ENCODE assay signal across 1 cellular context in the genomic region with DNA sequence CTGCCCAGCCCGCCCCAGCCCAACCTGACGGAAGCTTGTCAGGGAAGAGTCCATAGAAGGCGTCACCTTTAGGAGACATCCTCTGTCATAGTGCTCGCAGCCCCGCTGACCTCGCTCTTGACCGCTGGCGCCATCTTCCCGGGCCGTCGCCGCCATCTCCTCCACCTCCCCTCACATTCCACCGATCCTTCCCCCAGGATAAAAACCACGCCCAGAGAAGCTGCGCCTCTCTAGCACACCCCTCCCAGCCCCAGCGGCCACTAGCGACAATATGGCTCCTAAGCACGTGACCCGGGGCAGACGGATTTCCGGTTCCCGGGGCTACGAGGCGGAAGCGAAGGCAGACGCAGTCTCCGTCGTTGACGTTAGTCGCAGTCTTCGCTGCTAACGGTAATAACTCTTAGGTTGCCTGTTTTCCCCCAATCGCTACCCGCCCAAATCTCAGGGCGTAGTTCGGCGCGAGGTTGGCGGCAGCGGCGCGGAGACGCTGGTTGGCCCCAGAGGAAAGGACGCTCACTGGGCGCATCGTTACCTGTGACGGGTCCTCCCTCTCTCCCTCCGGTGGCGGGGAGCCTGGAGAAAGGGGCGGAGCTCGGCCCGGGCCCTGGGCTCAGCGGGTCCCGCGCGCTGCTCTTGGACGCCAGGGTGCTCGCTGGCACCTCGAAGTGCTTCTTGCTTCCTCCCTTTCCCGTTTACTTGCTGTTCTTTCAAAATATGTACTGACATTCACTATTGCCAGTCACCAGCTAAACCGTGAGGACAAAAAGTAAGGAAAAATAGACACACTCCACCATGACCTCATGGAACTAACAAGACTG.
TF ChIP-seq lines count a peak whose summit lies in the region.

A gene (minus strand): TSS at position 273 of the 818 bp plus-strand sequence. CDS start 117 bp downstream, at position 156.
A gene with protein sequence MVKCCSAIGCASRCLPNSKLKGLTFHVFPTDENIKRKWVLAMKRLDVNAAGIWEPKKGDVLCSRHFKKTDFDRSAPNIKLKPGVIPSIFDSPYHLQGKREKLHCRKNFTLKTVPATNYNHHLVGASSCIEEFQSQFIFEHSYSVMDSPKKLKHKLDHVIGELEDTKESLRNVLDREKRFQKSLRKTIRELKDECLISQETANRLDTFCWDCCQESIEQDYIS (plus strand): TSS at position 343 of the 818 bp plus-strand sequence. CDS start 980 bp downstream, outside the sequence.

TF ChIP-seq in K562, 482 proteins besides CTCF, POLR2A, EP300 and RAD21 (continued from another document and continues in another):
- TF ChIP-seq CCAR2 (IDR thresholded peaks at IDR 0.05; ENCODE audit: low read depth, low read length), result no peak
- no peak for TF ChIP-seq TCF7 (IDR thresholded peaks at IDR 0.05; ENCODE audit: borderline replicate concordance)
- TF ChIP-seq MED1 (CRISPR knock-in tag; IDR thresholded peaks at IDR 0.05; ENCODE audit: borderline replicate concordance), result no peak
- TF ChIP-seq ZNF174 (CRISPR knock-in tag; IDR thresholded peaks at IDR 0.05), result no peak
- TF ChIP-seq HSF4 (CRISPR knock-in tag; IDR thresholded peaks at IDR 0.05; ENCODE audit: borderline replicate concordance), result no peak
- peak; percentile 87 for TF ChIP-seq ESRRA (IDR thresholded peaks at IDR 0.05; ENCODE audit: borderline replicate concordance, low read depth)
- TF ChIP-seq, protein P1, sequence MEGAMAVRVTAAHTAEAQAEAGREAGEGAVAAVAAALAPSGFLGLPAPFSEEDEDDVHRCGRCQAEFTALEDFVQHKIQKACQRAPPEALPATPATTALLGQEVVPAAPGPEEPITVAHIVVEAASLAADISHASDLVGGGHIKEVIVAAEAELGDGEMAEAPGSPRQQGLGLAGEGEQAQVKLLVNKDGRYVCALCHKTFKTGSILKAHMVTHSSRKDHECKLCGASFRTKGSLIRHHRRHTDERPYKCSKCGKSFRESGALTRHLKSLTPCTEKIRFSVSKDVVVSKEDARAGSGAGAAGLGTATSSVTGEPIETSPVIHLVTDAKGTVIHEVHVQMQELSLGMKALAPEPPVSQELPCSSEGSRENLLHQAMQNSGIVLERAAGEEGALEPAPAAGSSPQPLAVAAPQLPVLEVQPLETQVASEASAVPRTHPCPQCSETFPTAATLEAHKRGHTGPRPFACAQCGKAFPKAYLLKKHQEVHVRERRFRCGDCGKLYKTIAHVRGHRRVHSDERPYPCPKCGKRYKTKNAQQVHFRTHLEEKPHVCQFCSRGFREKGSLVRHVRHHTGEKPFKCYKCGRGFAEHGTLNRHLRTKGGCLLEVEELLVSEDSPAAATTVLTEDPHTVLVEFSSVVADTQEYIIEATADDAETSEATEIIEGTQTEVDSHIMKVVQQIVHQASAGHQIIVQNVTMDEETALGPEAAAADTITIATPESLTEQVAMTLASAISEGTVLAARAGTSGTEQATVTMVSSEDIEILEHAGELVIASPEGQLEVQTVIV (CRISPR knock-in tag; IDR thresholded peaks at IDR 0.05; ENCODE audit: borderline replicate concordance), result no peak
- no peak for TF ChIP-seq GABPB2 (CRISPR knock-in tag; conservative IDR thresholded peaks at IDR 0.05)
- no peak for TF ChIP-seq SMARCB1 (IDR thresholded peaks at IDR 0.05; ENCODE audit: insufficient read length, low read depth)
- TF ChIP-seq BHLHE40 (IDR thresholded peaks at IDR 0.05; ENCODE audit: low read length), result peak; percentile 96
- TF ChIP-seq ZNF41 (CRISPR knock-in tag; conservative IDR thresholded peaks at IDR 0.05), result no peak
- TF ChIP-seq, protein P2, sequence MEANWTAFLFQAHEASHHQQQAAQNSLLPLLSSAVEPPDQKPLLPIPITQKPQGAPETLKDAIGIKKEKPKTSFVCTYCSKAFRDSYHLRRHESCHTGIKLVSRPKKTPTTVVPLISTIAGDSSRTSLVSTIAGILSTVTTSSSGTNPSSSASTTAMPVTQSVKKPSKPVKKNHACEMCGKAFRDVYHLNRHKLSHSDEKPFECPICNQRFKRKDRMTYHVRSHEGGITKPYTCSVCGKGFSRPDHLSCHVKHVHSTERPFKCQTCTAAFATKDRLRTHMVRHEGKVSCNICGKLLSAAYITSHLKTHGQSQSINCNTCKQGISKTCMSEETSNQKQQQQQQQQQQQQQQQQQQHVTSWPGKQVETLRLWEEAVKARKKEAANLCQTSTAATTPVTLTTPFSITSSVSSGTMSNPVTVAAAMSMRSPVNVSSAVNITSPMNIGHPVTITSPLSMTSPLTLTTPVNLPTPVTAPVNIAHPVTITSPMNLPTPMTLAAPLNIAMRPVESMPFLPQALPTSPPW (CRISPR knock-in tag; IDR thresholded peaks at IDR 0.05), result peak; percentile 71
- no peak for TF ChIP-seq XRCC4 (IDR thresholded peaks at IDR 0.05; ENCODE audit: extremely low read depth, insufficient read depth, insufficient read length)
- TF ChIP-seq NELFE (IDR thresholded peaks at IDR 0.05; ENCODE audit: insufficient read depth, insufficient read length), result no peak
- peak; percentile 98 for TF ChIP-seq GABPA (tag; conservative IDR thresholded peaks at IDR 0.05; ENCODE audit: low read depth)
- TF ChIP-seq CBX8 (IDR thresholded peaks at IDR 0.05; ENCODE audit: borderline replicate concordance, extremely low read depth, low read depth, low read length, poor library complexity, severe bottlenecking), result no peak
- 0 out of 2 replicates have a peak, but pooled peaks have one; percentile 14 for TF ChIP-seq TRIM28 (IDR thresholded peaks at IDR 0.05)
- TF ChIP-seq, protein P3, sequence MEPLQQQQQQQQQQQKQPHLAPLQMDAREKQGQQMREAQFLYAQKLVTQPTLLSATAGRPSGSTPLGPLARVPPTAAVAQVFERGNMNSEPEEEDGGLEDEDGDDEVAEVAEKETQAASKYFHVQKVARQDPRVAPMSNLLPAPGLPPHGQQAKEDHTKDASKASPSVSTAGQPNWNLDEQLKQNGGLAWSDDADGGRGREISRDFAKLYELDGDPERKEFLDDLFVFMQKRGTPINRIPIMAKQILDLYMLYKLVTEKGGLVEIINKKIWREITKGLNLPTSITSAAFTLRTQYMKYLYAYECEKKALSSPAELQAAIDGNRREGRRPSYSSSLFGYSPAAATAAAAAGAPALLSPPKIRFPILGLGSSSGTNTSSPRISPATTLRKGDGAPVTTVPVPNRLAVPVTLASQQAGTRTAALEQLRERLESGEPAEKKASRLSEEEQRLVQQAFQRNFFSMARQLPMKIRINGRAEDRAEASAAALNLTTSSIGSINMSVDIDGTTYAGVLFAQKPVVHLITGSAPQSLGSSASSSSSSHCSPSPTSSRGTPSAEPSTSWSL (CRISPR knock-in tag; IDR thresholded peaks at IDR 0.05; ENCODE audit: borderline replicate concordance), result no peak
- TF ChIP-seq KAT7 (CRISPR knock-in tag; IDR thresholded peaks at IDR 0.05; ENCODE audit: borderline replicate concordance), result no peak; the same call in 1 of the 2 replicates
- TF ChIP-seq MCM3 (IDR thresholded peaks at IDR 0.05), result no peak
- TF ChIP-seq ZNF436 (CRISPR knock-in tag; IDR thresholded peaks at IDR 0.05), result no peak
- TF ChIP-seq, protein P4, sequence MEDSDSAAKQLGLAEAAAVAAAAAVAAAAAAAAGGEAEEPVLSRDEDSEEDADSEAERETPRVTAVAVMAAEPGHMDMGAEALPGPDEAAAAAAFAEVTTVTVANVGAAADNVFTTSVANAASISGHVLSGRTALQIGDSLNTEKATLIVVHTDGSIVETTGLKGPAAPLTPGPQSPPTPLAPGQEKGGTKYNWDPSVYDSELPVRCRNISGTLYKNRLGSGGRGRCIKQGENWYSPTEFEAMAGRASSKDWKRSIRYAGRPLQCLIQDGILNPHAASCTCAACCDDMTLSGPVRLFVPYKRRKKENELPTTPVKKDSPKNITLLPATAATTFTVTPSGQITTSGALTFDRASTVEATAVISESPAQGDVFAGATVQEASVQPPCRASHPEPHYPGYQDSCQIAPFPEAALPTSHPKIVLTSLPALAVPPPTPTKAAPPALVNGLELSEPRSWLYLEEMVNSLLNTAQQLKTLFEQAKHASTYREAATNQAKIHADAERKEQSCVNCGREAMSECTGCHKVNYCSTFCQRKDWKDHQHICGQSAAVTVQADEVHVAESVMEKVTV (CRISPR knock-in tag; IDR thresholded peaks at IDR 0.05), result no peak
- peak; percentile 30; the same call in 1 of the 2 replicates for TF ChIP-seq ZZZ3 (IDR thresholded peaks at IDR 0.05)
- no peak for TF ChIP-seq PHF21A (IDR thresholded peaks at IDR 0.05; ENCODE audit: borderline replicate concordance, low read depth)
- peak; percentile 73 for TF ChIP-seq ASH1L (IDR thresholded peaks at IDR 0.05; ENCODE audit: borderline replicate concordance, low read depth, partially characterized antibody)
- TF ChIP-seq NFXL1 (CRISPR knock-in tag; IDR thresholded peaks at IDR 0.05), result no peak
- no peak for TF ChIP-seq ZNF12 (CRISPR knock-in tag; IDR thresholded peaks at IDR 0.05)
- TF ChIP-seq, protein P5, sequence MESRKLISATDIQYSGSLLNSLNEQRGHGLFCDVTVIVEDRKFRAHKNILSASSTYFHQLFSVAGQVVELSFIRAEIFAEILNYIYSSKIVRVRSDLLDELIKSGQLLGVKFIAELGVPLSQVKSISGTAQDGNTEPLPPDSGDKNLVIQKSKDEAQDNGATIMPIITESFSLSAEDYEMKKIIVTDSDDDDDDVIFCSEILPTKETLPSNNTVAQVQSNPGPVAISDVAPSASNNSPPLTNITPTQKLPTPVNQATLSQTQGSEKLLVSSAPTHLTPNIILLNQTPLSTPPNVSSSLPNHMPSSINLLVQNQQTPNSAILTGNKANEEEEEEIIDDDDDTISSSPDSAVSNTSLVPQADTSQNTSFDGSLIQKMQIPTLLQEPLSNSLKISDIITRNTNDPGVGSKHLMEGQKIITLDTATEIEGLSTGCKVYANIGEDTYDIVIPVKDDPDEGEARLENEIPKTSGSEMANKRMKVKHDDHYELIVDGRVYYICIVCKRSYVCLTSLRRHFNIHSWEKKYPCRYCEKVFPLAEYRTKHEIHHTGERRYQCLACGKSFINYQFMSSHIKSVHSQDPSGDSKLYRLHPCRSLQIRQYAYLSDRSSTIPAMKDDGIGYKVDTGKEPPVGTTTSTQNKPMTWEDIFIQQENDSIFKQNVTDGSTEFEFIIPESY (CRISPR knock-in tag; IDR thresholded peaks at IDR 0.05), result peak; percentile 53
- TF ChIP-seq SLC30A9 (CRISPR knock-in tag; IDR thresholded peaks at IDR 0.05), result no peak
- TF ChIP-seq, protein P6, sequence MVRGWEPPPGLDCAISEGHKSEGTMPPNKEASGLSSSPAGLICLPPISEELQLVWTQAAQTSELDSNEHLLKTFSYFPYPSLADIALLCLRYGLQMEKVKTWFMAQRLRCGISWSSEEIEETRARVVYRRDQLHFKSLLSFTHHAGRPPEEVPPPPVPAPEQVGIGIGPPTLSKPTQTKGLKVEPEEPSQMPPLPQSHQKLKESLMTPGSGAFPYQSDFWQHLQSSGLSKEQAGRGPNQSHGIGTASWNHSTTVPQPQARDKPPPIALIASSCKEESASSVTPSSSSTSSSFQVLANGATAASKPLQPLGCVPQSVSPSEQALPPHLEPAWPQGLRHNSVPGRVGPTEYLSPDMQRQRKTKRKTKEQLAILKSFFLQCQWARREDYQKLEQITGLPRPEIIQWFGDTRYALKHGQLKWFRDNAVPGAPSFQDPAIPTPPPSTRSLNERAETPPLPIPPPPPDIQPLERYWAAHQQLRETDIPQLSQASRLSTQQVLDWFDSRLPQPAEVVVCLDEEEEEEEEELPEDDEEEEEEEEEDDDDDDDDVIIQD (CRISPR knock-in tag; IDR thresholded peaks at IDR 0.05), result no peak
- TF ChIP-seq, protein P7, sequence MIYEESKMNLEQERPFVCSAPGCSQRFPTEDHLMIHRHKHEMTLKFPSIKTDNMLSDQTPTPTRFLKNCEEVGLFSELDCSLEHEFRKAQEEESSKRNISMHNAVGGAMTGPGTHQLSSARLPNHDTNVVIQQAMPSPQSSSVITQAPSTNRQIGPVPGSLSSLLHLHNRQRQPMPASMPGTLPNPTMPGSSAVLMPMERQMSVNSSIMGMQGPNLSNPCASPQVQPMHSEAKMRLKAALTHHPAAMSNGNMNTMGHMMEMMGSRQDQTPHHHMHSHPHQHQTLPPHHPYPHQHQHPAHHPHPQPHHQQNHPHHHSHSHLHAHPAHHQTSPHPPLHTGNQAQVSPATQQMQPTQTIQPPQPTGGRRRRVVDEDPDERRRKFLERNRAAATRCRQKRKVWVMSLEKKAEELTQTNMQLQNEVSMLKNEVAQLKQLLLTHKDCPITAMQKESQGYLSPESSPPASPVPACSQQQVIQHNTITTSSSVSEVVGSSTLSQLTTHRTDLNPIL (CRISPR knock-in tag; IDR thresholded peaks at IDR 0.05), result no peak
- peak in 1 of 2 experiments; percentile 4; a peak in 1 of 4 replicates for TF ChIP-seq TRIM24 (IDR thresholded peaks at IDR 0.05)
- TF ChIP-seq ZNF668 (CRISPR knock-in tag; IDR thresholded peaks at IDR 0.05), result no peak
- peak; percentile 80 for TF ChIP-seq ETV1 (tag; conservative IDR thresholded peaks at IDR 0.05; ENCODE audit: low read depth)
- no peak for TF ChIP-seq KAT2B (IDR thresholded peaks at IDR 0.05; ENCODE audit: low read depth, low read length)
- TF ChIP-seq ZNF778 (CRISPR knock-in tag; IDR thresholded peaks at IDR 0.05), result no peak
- no peak for TF ChIP-seq FOXJ2 (tag; IDR thresholded peaks at IDR 0.05)
- TF ChIP-seq MEF2A (IDR thresholded peaks at IDR 0.05; ENCODE audit: control insufficient read depth, low read depth, low read length), result no peak
- no peak for TF ChIP-seq ILK (tag; IDR thresholded peaks at IDR 0.05; ENCODE audit: borderline replicate concordance, low read depth)
- no peak; the same call in 1 of the 2 replicates for TF ChIP-seq MTA3 (IDR thresholded peaks at IDR 0.05; ENCODE audit: borderline replicate concordance)
- TF ChIP-seq PHTF2 (CRISPR knock-in tag; IDR thresholded peaks at IDR 0.05), result no peak
- TF ChIP-seq ZNF263 (CRISPR knock-in tag; IDR thresholded peaks at IDR 0.05; ENCODE audit: borderline replicate concordance), result peak; percentile 75; the same call in 1 of the 2 replicates
- no peak for TF ChIP-seq ZNF766 (CRISPR knock-in tag; conservative IDR thresholded peaks at IDR 0.05)
- no peak for TF ChIP-seq JUNB (CRISPR knock-in tag; conservative IDR thresholded peaks at IDR 0.05)
- TF ChIP-seq, protein P8, sequence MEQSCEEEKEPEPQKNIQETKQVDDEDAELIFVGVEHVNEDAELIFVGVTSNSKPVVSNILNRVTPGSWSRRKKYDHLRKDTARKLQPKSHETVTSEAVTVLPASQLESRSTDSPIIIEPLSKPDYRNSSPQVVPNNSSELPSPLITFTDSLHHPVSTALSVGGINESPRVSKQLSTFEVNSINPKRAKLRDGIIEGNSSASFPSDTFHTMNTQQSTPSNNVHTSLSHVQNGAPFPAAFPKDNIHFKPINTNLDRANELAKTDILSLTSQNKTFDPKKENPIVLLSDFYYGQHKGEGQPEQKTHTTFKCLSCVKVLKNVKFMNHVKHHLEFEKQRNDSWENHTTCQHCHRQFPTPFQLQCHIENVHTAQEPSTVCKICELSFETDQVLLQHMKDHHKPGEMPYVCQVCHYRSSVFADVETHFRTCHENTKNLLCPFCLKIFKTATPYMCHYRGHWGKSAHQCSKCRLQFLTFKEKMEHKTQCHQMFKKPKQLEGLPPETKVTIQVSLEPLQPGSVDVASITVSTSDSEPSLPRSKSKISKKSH (CRISPR knock-in tag; IDR thresholded peaks at IDR 0.05), result no peak
- no peak for TF ChIP-seq SRSF9 (IDR thresholded peaks at IDR 0.05; ENCODE audit: borderline replicate concordance, low read depth, low read length)
- TF ChIP-seq, protein P9, sequence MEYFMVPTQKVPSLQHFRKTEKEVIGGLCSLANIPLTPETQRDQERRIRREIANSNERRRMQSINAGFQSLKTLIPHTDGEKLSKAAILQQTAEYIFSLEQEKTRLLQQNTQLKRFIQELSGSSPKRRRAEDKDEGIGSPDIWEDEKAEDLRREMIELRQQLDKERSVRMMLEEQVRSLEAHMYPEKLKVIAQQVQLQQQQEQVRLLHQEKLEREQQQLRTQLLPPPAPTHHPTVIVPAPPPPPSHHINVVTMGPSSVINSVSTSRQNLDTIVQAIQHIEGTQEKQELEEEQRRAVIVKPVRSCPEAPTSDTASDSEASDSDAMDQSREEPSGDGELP (CRISPR knock-in tag; IDR thresholded peaks at IDR 0.05; ENCODE audit: borderline replicate concordance), result peak; percentile 86; the same call in 1 of the 2 replicates
- peak; percentile 43; the same call in 1 of the 2 replicates for TF ChIP-seq RB1 (IDR thresholded peaks at IDR 0.05; ENCODE audit: low read depth)
- no peak for TF ChIP-seq ZNF282 (CRISPR knock-in tag; IDR thresholded peaks at IDR 0.05)
